26 cellular contexts compared by ENCODE assay signal in the genomic region with DNA sequence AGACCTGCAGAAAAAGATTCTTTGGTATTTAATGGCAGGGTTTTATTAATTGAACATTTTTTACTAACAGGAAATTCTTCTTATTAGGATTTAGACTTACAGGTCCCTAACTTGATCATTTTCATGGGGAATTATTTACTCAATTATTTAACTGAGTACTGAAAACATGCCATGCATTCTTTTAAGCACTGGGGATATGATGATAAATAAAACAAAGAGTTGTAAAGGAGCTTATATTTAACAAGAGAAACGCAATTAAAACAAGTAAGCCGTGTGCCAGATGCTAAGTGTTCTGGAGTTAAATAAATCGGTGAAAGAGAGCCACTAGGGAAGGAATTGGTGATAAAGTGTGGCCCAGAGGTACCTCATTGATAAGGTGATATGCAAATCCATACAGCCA.
"Had no signal": no experiment of that assay in that cellular context is flagged by ENCODE, and none has a peak within 500 bp of the region (broad histone marks: within the 10 kb centered on the region; RNA-seq: fewer than 3 reads in every experiment).

No MANE protein-coding gene starts in this region.

- ATAC-seq: activated CD4-positive, CD25-positive, alpha-beta regulatory T cell treated with anti-CD3 and anti-CD28 coated beads, Interleukin-2, amount 50 U/mL, for 24 hours; activated CD8-positive, alpha-beta memory T cell treated with anti-CD3 and anti-CD28 coated beads, Interleukin-2, amount 10 ng/mL, durations not matched to agents 7 days and 5 days; esophagus mucosa; T-helper 17 cell had no signal

- H3K36me3 ChIP-seq: brain microvascular endothelial cell, left ventricle myocardium inferior, sigmoid colon, upper lobe of left lung had no signal

- H3K27me3 Mint-ChIP-seq: activated CD4-positive, alpha-beta memory T cell treated with anti-CD3 and anti-CD28 coated beads, Interleukin-2, amount 10 ng/mL, durations not matched to agents 7 days and 5 days; activated CD4-positive, alpha-beta T cell treated with anti-CD3 and anti-CD28 coated beads, Interleukin-2, amount 10 ng/mL, durations not matched to agents 24 days and 14 days; activated CD8-positive, alpha-beta memory T cell treated with anti-CD3 and anti-CD28 coated beads, Interleukin-2, amount 10 ng/mL, durations not matched to agents 7 days and 5 days; activated naive CD4-positive, alpha-beta T cell treated with anti-CD3 and anti-CD28 coated beads, Interleukin-2, amount 50 U/mL, for 24 hours; naive B cell; T-helper 17 cell had no signal

- H3K4me3 ChIP-seq: left ventricle myocardium inferior, sigmoid colon, testis, upper lobe of left lung had no signal

- H3K27ac ChIP-seq: brain microvascular endothelial cell, left ventricle myocardium inferior, sigmoid colon, testis, upper lobe of left lung had no signal

- H3K27me3 ChIP-seq: brain microvascular endothelial cell, sigmoid colon, testis, upper lobe of left lung had no signal

- H3K4me1 Mint-ChIP-seq: activated CD4-positive, alpha-beta memory T cell treated with anti-CD3 and anti-CD28 coated beads, Interleukin-2, amount 10 ng/mL, durations not matched to agents 7 days and 5 days; activated CD4-positive, alpha-beta T cell treated with anti-CD3 and anti-CD28 coated beads, Interleukin-2, amount 10 ng/mL, durations not matched to agents 24 days and 14 days; activated CD8-positive, alpha-beta memory T cell treated with anti-CD3 and anti-CD28 coated beads, Interleukin-2, amount 10 ng/mL, durations not matched to agents 7 days and 5 days; activated naive CD4-positive, alpha-beta T cell treated with anti-CD3 and anti-CD28 coated beads, Interleukin-2, amount 50 U/mL, for 24 hours; immature natural killer cell; naive B cell; T-helper 17 cell had no signal

- H3K9me3 Mint-ChIP-seq: activated CD4-positive, alpha-beta memory T cell treated with anti-CD3 and anti-CD28 coated beads, Interleukin-2, amount 10 ng/mL, durations not matched to agents 7 days and 5 days; activated CD4-positive, alpha-beta T cell treated with anti-CD3 and anti-CD28 coated beads, Interleukin-2, amount 10 ng/mL, durations not matched to agents 24 days and 14 days; activated naive CD4-positive, alpha-beta T cell treated with anti-CD3 and anti-CD28 coated beads, Interleukin-2, amount 50 U/mL, for 24 hours had no signal

- H3K36me3 Mint-ChIP-seq: activated CD8-positive, alpha-beta memory T cell treated with anti-CD3 and anti-CD28 coated beads, Interleukin-2, amount 10 ng/mL, durations not matched to agents 7 days and 5 days; activated naive CD4-positive, alpha-beta T cell treated with anti-CD3 and anti-CD28 coated beads, Interleukin-2, amount 50 U/mL, for 24 hours; immature natural killer cell; naive B cell had no signal

- H3K4me1 ChIP-seq: left ventricle myocardium inferior, testis, upper lobe of left lung had no signal

- FAIRE-seq: endothelial cell of umbilical vein had no signal

- H3K27ac Mint-ChIP-seq: activated CD4-positive, alpha-beta memory T cell treated with anti-CD3 and anti-CD28 coated beads, Interleukin-2, amount 10 ng/mL, durations not matched to agents 7 days and 5 days; activated CD4-positive, alpha-beta T cell treated with anti-CD3 and anti-CD28 coated beads, Interleukin-2, amount 10 ng/mL, durations not matched to agents 24 days and 14 days; activated CD8-positive, alpha-beta memory T cell treated with anti-CD3 and anti-CD28 coated beads, Interleukin-2, amount 10 ng/mL, durations not matched to agents 7 days and 5 days; activated naive CD4-positive, alpha-beta T cell treated with anti-CD3 and anti-CD28 coated beads, Interleukin-2, amount 50 U/mL, for 24 hours; immature natural killer cell; naive B cell; T-helper 17 cell had no signal

- H3K9me3 ChIP-seq: sigmoid colon, testis, upper lobe of left lung had no signal

- H3K4me3 Mint-ChIP-seq: activated CD4-positive, alpha-beta memory T cell treated with anti-CD3 and anti-CD28 coated beads, Interleukin-2, amount 10 ng/mL, durations not matched to agents 7 days and 5 days; activated CD4-positive, alpha-beta T cell treated with anti-CD3 and anti-CD28 coated beads, Interleukin-2, amount 10 ng/mL, durations not matched to agents 24 days and 14 days; activated CD8-positive, alpha-beta memory T cell treated with anti-CD3 and anti-CD28 coated beads, Interleukin-2, amount 10 ng/mL, durations not matched to agents 7 days and 5 days; activated naive CD4-positive, alpha-beta T cell treated with anti-CD3 and anti-CD28 coated beads, Interleukin-2, amount 50 U/mL, for 24 hours; immature natural killer cell; T-helper 17 cell had no signal

- DNase-seq: activated CD4-positive, alpha-beta memory T cell treated with anti-CD3 and anti-CD28 coated beads, Interleukin-2, amount 10 ng/mL, durations not matched to agents 7 days and 5 days; activated CD4-positive, alpha-beta T cell treated with anti-CD3 and anti-CD28 coated beads, Interleukin-2, amount 10 ng/mL, durations not matched to agents 24 days and 14 days; activated CD8-positive, alpha-beta memory T cell treated with anti-CD3 and anti-CD28 coated beads, Interleukin-2, amount 10 ng/mL, durations not matched to agents 7 days and 5 days; activated gamma-delta T cell treated with Interleukin-2 at 50 U/mL for 16 hours; activated T-cell treated with anti-CD3 and anti-CD28 coated beads for 4 hours; anterior cingulate cortex; brain microvascular endothelial cell; central memory CD4-positive, alpha-beta T cell; dermis blood vessel endothelial cell; effector CD8-positive, alpha-beta T cell; foreskin melanocyte; immature natural killer cell; left ventricle myocardium inferior; naive B cell; occipital lobe; sigmoid colon; stimulated activated CD4-positive, alpha-beta T cell treated with anti-CD3 and anti-CD28 coated beads, Interleukin-4, amount 100 ng/mL, for 1 hour; stimulated activated naive CD4-positive, alpha-beta T cell; SW 1271; T-helper 17 cell; testis; upper lobe of left lung had no signal
